Comparison of ENCODE assay signal across 20 cellular contexts in the genomic region with DNA sequence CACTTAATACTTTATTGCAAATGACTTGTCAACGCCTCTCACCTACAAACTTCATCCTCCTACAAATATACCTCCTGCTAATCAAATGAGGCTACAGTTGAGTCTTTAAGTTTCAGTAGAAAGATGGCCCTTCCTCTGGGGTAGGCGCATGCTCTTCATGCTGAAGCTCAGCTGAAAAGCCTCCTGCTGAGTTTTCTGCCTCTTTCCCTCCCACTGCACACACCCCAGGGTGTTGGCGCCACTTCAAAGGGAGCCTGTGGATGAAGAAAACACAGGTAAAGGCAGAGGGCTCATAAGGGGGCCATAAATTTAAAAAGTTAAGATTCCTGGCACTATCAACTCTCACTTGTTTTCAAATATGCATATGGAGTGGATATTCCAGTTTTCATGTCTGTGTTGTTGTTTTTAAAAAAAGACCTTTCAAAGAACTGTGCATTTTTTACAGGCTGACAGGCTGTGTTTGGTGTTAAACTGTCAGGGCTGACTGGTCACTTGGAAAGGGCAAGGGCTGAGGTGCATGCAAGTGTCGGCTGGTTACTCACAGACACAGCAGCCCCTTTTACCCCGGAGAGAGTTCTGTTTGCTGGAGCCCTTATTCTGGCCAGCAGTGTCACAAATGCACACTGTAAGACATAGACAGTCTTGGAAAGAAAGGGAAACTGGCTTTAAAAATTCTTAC. TPM values are rescaled to one million over a fixed set of nuclear protein-coding genes. Genes with fewer than 3 reads are reported as not detected.
DNase-seq lines count a peak whose midpoint lies in the region; ATAC-seq and TF ChIP-seq lines count a peak whose summit lies in the region.
"Had no signal": no experiment of that assay in that cellular context is flagged by ENCODE, and none has a peak within 500 bp of the region (broad histone marks: within the 10 kb centered on the region; RNA-seq: fewer than 3 reads in every experiment).

No MANE protein-coding gene starts in this region.

- H3K36me3 ChIP-seq in HEK293 (ENCODE audit: control insufficient read depth in 2 of 2, insufficient read depth in 1 of 2, low read length in 2 of 2) (peaks cover 0 to 16% of the 10 kb centered on the region in 2 experiments; a peak in 1 of 3 replicates), body of pancreas (replicated peaks in 1 of 2; ENCODE audit: insufficient read depth in 1 of 2, low read depth in 2 of 2) (no peaks in the 10 kb centered on the region)
- H3K36me3 ChIP-seq: cardiac muscle cell, lower lobe of right lung, prostate gland, upper lobe of right lung had no signal

- peaks cover 38% of the 10 kb centered on the region for H3K36me3 Mint-ChIP-seq in nephron progenitor cell (ENCODE audit: low read depth)

- no peak overlapping the region for H3K4me3 ChIP-seq in HEK293 (ENCODE audit: low read depth, low read length)
- H3K4me3 ChIP-seq in body of pancreas, result no peak overlapping the region
- H3K4me3 ChIP-seq: cardiac muscle cell, lower lobe of right lung, prostate gland, upper lobe of right lung had no signal

- H3K4me1 Mint-ChIP-seq in nephron progenitor cell, result peaks cover 18% of the 10 kb centered on the region
- H3K4me1 Mint-ChIP-seq: activated CD4-positive, alpha-beta T cell treated with anti-CD3 and anti-CD28 coated beads for 36 hours had no signal

- DNase-seq in NCI-H1092 (lab: John Stamatoyannopoulos, UW), result peak; percentile 7
- DNase-seq in body of pancreas, result peak; percentile 20 to 58 (median 37)
- DNase-seq in nephron progenitor cell, result peak; percentile 33
- no peak for DNase-seq in activated T-cell treated with anti-CD3 and anti-CD28 coated beads, Interleukin-2, amount 50 U/mL, for 1 hour
- DNase-seq: activated CD4-positive, alpha-beta T cell treated with anti-CD3 and anti-CD28 coated beads for 36 hours; activated naive CD4-positive, alpha-beta T cell treated with anti-CD3 and anti-CD28 coated beads for 36 hours; activated T-cell treated with anti-CD3 and anti-CD28 coated beads, Interleukin-2, amount 50 U/mL, for 4 hours; CD4-positive, alpha-beta memory T cell; DMS153; HCEC 1CT; lower lobe of right lung; NCI-H187 treated with DMSO at 0.1 percent for 48 hours; upper lobe of right lung had no signal

- H3K4me1 ChIP-seq in HEK293 (ENCODE audit: control insufficient read depth, insufficient read depth, low read length) (peaks cover 10% of the 10 kb centered on the region), body of pancreas (peaks cover 7% of the 10 kb centered on the region)
- H3K4me1 ChIP-seq: lower lobe of right lung, prostate gland, upper lobe of right lung had no signal

- POLR2A ChIA-PET in HEK293 (lab: Yijun Ruan, JAX), result no interaction called here

- ATAC-seq in body of pancreas, result peak; percentile 63
- no peak for ATAC-seq in HG03565 (IDR thresholded peaks at IDR 0.05; ENCODE audit: unreplicated experiment)
- ATAC-seq in HG02798 (IDR thresholded peaks at IDR 0.05; ENCODE audit: poor library complexity, unreplicated experiment), result no peak
- no peak for ATAC-seq in HG02885 (IDR thresholded peaks at IDR 0.05; ENCODE audit: poor library complexity, unreplicated experiment)
- ATAC-seq: activated CD4-positive, alpha-beta T cell treated with anti-CD3 and anti-CD28 coated beads for 36 hours; activated T-cell treated with anti-CD3 and anti-CD28 coated beads, Interleukin-2, amount 50 U/mL, for 4 hours; lower lobe of right lung; upper lobe of right lung had no signal

- intact Hi-C loops in body of pancreas (cut with DNase I), result no loop called here

- TF ChIP-seq CTCF in HEK293 (tag by site-specific recombination; IDR thresholded peaks at IDR 0.05) (no peak), body of pancreas (IDR thresholded peaks at IDR 0.05) (no peak), nephron progenitor cell (IDR thresholded peaks at IDR 0.05) (no peak)

- H3K27me3 ChIP-seq in body of pancreas, result no peaks in the 10 kb centered on the region
- H3K27me3 ChIP-seq: cardiac muscle cell, upper lobe of right lung had no signal

- H3K27ac Mint-ChIP-seq in nephron progenitor cell, result peak overlapping the region; percentile 95
- H3K27ac Mint-ChIP-seq: activated CD4-positive, alpha-beta T cell treated with anti-CD3 and anti-CD28 coated beads for 36 hours; activated naive CD4-positive, alpha-beta T cell treated with anti-CD3 and anti-CD28 coated beads for 36 hours; T-helper 1 cell treated with Interleukin-12 subunit alpha and Interleukin-12 subunit beta and Interleukin-4 antibody, amounts not matched to agents 30 μg/mL and 1 μg/mL, for 36 hours had no signal

- no peak overlapping the region for H3K27ac ChIP-seq in HEK293 (ENCODE audit: extremely low read depth, low read depth, low read length)
- peak overlapping the region in 1 of 4 donors; percentile 20 for H3K27ac ChIP-seq in body of pancreas
- H3K27ac ChIP-seq: cardiac muscle cell, lower lobe of right lung, prostate gland, upper lobe of right lung had no signal

- H3K4me3 Mint-ChIP-seq in nephron progenitor cell, result no peak overlapping the region
- H3K4me3 Mint-ChIP-seq: activated CD4-positive, alpha-beta T cell treated with anti-CD3 and anti-CD28 coated beads for 36 hours; activated naive CD4-positive, alpha-beta T cell treated with anti-CD3 and anti-CD28 coated beads for 36 hours; activated T-cell treated with anti-CD3 and anti-CD28 coated beads, Interleukin-2, amount 50 U/mL, for 4 hours; CD4-positive, alpha-beta memory T cell; T-helper 1 cell treated with Interleukin-12 subunit alpha and Interleukin-12 subunit beta and Interleukin-4 antibody, amounts not matched to agents 30 μg/mL and 1 μg/mL, for 36 hours had no signal

- 37 to 53% methylated on average over 5 of the region's 5 CpGs for WGBS in body of pancreas, 2 donors

- CTCF ChIA-PET in HEK293 (lab: Yijun Ruan, JAX), result interaction anchor here (0.7 to 1.1 kb wide), 3 partner anchors 9 to 184 kb away, joined by 3 to 4 read pairs (median 4); no protein-coding TSS in a partner anchor

- H3K9me3 ChIP-seq in HEK293 (ENCODE audit: control insufficient read depth, insufficient read depth, low read depth, low read length) (no peaks in the 10 kb centered on the region), body of pancreas (no peaks in the 10 kb centered on the region)
- H3K9me3 ChIP-seq: lower lobe of right lung, prostate gland, upper lobe of right lung had no signal

- peaks cover 14% of the 10 kb centered on the region for H3K27me3 Mint-ChIP-seq in nephron progenitor cell (ENCODE audit: low read depth, poor library complexity)
- H3K27me3 Mint-ChIP-seq: activated CD4-positive, alpha-beta T cell treated with anti-CD3 and anti-CD28 coated beads for 36 hours; CD4-positive, alpha-beta memory T cell had no signal

- no peaks in the 10 kb centered on the region for H3K9me3 Mint-ChIP-seq in nephron progenitor cell
- H3K9me3 Mint-ChIP-seq: activated naive CD4-positive, alpha-beta T cell treated with anti-CD3 and anti-CD28 coated beads for 36 hours; activated T-cell treated with anti-CD3 and anti-CD28 coated beads, Interleukin-2, amount 50 U/mL, for 4 hours; CD4-positive, alpha-beta memory T cell; T-helper 1 cell treated with Interleukin-12 subunit alpha and Interleukin-12 subunit beta and Interleukin-4 antibody, amounts not matched to agents 30 μg/mL and 1 μg/mL, for 36 hours had no signal

- no peak for TF ChIP-seq POLR2A in body of pancreas (IDR thresholded peaks at IDR 0.05)

TF ChIP-seq in HEK293, 187 proteins besides CTCF, POLR2A, EP300 and RAD21 (continues in another document):
- TF ChIP-seq EGR2 (tag by site-specific recombination; IDR thresholded peaks at IDR 0.05; ENCODE audit: low read depth) (peak; percentile 70), TCF7L2 (IDR thresholded peaks at IDR 0.05; ENCODE audit: borderline replicate concordance, low read depth, low read length) (peak; percentile 98), ZNF350 (tag by site-specific recombination; IDR thresholded peaks at IDR 0.05) (no peak), FEZF1 (tag by site-specific recombination; IDR thresholded peaks at IDR 0.05) (peak; percentile 89), ZFHX2 (tag by site-specific recombination; conservative IDR thresholded peaks at IDR 0.05) (peak; percentile 77), ZNF529 (tag by site-specific recombination; IDR thresholded peaks at IDR 0.05; ENCODE audit: insufficient replicate concordance) (peak; percentile 26), ZFP3 (tag by site-specific recombination; IDR thresholded peaks at IDR 0.05; ENCODE audit: low read depth) (no peak), ZSCAN30 (tag by site-specific recombination; IDR thresholded peaks at IDR 0.05) (peak; percentile 58; the same call in 1 of the 2 replicates), ZNF843 (tag by site-specific recombination; IDR thresholded peaks at IDR 0.05) (0 out of 2 replicates have a peak, but pooled peaks have one; percentile 33), KLF1 (tag by site-specific recombination; IDR thresholded peaks at IDR 0.05) (peak; percentile 76), SP7 (tag by site-specific recombination; IDR thresholded peaks at IDR 0.05) (peak; percentile 53; the same call in 1 of the 2 replicates), ZNF221 (tag by site-specific recombination; IDR thresholded peaks at IDR 0.05; ENCODE audit: borderline replicate concordance) (no peak)
- TF ChIP-seq, protein P1, sequence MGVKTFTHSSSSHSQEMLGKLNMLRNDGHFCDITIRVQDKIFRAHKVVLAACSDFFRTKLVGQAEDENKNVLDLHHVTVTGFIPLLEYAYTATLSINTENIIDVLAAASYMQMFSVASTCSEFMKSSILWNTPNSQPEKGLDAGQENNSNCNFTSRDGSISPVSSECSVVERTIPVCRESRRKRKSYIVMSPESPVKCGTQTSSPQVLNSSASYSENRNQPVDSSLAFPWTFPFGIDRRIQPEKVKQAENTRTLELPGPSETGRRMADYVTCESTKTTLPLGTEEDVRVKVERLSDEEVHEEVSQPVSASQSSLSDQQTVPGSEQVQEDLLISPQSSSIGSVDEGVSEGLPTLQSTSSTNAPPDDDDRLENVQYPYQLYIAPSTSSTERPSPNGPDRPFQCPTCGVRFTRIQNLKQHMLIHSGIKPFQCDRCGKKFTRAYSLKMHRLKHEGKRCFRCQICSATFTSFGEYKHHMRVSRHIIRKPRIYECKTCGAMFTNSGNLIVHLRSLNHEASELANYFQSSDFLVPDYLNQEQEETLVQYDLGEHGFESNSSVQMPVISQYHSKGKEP (tag by site-specific recombination; IDR thresholded peaks at IDR 0.05), result 0 out of 2 replicates have a peak, but pooled peaks have one; percentile 6
- TF ChIP-seq, protein P2, sequence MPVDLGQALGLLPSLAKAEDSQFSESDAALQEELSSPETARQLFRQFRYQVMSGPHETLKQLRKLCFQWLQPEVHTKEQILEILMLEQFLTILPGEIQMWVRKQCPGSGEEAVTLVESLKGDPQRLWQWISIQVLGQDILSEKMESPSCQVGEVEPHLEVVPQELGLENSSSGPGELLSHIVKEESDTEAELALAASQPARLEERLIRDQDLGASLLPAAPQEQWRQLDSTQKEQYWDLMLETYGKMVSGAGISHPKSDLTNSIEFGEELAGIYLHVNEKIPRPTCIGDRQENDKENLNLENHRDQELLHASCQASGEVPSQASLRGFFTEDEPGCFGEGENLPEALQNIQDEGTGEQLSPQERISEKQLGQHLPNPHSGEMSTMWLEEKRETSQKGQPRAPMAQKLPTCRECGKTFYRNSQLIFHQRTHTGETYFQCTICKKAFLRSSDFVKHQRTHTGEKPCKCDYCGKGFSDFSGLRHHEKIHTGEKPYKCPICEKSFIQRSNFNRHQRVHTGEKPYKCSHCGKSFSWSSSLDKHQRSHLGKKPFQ (tag by site-specific recombination; IDR thresholded peaks at IDR 0.05), result no peak

RNA-seq across cellular contexts. Expression of a gene that starts 42.9 kb away (rescaled TPM):
- total RNA-seq in body of pancreas, result 10 to 100 TPM; 58.9 to 83.4 TPM
